ENCODE assay signal across 1 cellular context in the genomic region with DNA sequence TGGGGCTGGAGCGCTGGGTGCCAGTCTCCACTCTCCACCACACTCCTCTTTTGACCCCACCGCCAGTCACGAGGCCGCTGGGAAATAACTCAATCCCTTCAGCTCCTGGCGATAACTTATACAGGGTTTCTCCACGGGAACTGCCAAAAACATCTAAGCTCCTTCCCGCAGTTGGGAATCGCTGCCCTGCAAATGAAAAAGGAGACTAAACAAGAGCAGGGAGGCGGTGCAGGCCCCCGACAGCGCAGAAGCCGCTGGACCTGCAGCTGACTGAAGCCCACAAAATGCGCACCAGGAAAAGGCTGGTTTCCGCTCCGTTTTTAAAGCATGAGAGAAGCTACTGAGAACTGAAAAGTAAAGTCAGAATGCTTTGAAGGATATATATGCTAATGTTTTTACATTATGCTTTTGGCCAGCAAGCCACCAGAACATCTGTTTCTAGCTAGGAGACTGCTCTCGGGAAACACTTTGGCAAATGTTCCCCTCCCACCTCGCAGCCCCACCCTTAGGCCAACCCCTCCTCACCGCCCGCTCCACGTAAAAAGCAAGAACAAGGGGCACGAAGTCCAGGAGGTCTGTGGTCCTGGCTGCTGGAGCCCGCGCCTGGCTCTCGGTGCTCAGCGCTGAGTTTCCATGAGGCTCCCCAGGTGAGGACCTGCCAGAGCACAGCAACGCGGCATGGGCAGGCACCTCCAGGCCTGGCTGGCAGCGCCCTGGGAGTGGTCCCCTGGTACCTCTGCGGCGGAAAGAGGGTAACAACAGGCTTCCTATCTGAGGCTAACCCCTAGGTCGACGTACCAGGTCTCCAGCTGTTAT.
TF ChIP-seq lines count a peak whose summit lies in the region.

No MANE protein-coding gene starts in this region.

TF ChIP-seq in GM23338, 12 proteins besides CTCF, POLR2A, EP300 and RAD21 (continued from another document):
- TF ChIP-seq, protein P1, sequence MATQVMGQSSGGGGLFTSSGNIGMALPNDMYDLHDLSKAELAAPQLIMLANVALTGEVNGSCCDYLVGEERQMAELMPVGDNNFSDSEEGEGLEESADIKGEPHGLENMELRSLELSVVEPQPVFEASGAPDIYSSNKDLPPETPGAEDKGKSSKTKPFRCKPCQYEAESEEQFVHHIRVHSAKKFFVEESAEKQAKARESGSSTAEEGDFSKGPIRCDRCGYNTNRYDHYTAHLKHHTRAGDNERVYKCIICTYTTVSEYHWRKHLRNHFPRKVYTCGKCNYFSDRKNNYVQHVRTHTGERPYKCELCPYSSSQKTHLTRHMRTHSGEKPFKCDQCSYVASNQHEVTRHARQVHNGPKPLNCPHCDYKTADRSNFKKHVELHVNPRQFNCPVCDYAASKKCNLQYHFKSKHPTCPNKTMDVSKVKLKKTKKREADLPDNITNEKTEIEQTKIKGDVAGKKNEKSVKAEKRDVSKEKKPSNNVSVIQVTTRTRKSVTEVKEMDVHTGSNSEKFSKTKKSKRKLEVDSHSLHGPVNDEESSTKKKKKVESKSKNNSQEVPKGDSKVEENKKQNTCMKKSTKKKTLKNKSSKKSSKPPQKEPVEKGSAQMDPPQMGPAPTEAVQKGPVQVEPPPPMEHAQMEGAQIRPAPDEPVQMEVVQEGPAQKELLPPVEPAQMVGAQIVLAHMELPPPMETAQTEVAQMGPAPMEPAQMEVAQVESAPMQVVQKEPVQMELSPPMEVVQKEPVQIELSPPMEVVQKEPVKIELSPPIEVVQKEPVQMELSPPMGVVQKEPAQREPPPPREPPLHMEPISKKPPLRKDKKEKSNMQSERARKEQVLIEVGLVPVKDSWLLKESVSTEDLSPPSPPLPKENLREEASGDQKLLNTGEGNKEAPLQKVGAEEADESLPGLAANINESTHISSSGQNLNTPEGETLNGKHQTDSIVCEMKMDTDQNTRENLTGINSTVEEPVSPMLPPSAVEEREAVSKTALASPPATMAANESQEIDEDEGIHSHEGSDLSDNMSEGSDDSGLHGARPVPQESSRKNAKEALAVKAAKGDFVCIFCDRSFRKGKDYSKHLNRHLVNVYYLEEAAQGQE (IDR thresholded peaks at IDR 0.05; ENCODE audit: unreplicated experiment) = no peak
- no peak for TF ChIP-seq POLR2AphosphoS5 (IDR thresholded peaks at IDR 0.05; ENCODE audit: low read depth)
- TF ChIP-seq, protein P2, sequence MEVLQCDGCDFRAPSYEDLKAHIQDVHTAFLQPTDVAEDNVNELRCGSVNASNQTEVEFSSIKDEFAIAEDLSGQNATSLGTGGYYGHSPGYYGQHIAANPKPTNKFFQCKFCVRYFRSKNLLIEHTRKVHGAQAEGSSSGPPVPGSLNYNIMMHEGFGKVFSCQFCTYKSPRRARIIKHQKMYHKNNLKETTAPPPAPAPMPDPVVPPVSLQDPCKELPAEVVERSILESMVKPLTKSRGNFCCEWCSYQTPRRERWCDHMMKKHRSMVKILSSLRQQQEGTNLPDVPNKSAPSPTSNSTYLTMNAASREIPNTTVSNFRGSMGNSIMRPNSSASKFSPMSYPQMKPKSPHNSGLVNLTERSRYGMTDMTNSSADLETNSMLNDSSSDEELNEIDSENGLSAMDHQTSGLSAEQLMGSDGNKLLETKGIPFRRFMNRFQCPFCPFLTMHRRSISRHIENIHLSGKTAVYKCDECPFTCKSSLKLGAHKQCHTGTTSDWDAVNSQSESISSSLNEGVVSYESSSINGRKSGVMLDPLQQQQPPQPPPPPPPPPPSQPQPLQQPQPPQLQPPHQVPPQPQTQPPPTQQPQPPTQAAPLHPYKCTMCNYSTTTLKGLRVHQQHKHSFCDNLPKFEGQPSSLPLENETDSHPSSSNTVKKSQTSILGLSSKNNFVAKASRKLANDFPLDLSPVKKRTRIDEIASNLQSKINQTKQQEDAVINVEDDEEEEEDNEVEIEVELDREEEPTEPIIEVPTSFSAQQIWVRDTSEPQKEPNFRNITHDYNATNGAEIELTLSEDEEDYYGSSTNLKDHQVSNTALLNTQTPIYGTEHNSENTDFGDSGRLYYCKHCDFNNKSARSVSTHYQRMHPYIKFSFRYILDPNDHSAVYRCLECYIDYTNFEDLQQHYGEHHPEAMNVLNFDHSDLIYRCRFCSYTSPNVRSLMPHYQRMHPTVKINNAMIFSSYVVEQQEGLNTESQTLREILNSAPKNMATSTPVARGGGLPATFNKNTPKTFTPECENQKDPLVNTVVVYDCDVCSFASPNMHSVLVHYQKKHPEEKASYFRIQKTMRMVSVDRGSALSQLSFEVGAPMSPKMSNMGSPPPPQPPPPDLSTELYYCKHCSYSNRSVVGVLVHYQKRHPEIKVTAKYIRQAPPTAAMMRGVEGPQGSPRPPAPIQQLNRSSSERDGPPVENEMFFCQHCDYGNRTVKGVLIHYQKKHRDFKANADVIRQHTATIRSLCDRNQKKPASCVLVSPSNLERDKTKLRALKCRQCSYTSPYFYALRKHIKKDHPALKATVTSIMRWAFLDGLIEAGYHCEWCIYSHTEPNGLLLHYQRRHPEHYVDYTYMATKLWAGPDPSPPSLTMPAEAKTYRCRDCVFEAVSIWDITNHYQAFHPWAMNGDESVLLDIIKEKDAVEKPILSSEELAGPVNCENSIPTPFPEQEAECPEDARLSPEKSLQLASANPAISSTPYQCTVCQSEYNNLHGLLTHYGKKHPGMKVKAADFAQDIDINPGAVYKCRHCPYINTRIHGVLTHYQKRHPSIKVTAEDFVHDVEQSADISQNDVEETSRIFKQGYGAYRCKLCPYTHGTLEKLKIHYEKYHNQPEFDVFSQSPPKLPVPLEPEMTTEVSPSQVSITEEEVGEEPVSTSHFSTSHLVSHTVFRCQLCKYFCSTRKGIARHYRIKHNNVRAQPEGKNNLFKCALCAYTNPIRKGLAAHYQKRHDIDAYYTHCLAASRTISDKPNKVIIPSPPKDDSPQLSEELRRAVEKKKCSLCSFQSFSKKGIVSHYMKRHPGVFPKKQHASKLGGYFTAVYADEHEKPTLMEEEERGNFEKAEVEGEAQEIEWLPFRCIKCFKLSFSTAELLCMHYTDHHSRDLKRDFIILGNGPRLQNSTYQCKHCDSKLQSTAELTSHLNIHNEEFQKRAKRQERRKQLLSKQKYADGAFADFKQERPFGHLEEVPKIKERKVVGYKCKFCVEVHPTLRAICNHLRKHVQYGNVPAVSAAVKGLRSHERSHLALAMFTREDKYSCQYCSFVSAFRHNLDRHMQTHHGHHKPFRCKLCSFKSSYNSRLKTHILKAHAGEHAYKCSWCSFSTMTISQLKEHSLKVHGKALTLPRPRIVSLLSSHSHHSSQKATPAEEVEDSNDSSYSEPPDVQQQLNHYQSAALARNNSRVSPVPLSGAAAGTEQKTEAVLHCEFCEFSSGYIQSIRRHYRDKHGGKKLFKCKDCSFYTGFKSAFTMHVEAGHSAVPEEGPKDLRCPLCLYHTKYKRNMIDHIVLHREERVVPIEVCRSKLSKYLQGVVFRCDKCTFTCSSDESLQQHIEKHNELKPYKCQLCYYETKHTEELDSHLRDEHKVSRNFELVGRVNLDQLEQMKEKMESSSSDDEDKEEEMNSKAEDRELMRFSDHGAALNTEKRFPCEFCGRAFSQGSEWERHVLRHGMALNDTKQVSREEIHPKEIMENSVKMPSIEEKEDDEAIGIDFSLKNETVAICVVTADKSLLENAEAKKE (CRISPR knock-in tag; IDR thresholded peaks at IDR 0.05) = no peak
- TF ChIP-seq NANOG (IDR thresholded peaks at IDR 0.05; ENCODE audit: borderline replicate concordance) = no peak
- TF ChIP-seq JUNB (IDR thresholded peaks at IDR 0.05; ENCODE audit: unreplicated experiment) = no peak
- TF ChIP-seq, protein P3, sequence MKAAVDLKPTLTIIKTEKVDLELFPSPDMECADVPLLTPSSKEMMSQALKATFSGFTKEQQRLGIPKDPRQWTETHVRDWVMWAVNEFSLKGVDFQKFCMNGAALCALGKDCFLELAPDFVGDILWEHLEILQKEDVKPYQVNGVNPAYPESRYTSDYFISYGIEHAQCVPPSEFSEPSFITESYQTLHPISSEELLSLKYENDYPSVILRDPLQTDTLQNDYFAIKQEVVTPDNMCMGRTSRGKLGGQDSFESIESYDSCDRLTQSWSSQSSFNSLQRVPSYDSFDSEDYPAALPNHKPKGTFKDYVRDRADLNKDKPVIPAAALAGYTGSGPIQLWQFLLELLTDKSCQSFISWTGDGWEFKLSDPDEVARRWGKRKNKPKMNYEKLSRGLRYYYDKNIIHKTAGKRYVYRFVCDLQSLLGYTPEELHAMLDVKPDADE (IDR thresholded peaks at IDR 0.05) = no peak
- TF ChIP-seq STAT1 (IDR thresholded peaks at IDR 0.05; ENCODE audit: unreplicated experiment) = no peak
- no peak for TF ChIP-seq ZNF114 (CRISPR knock-in tag; IDR thresholded peaks at IDR 0.05)
- TF ChIP-seq ZNF331 (CRISPR knock-in tag; IDR thresholded peaks at IDR 0.05; ENCODE audit: low read depth) = no peak
